8 cellular contexts compared by ENCODE assay signal in the genomic region with DNA sequence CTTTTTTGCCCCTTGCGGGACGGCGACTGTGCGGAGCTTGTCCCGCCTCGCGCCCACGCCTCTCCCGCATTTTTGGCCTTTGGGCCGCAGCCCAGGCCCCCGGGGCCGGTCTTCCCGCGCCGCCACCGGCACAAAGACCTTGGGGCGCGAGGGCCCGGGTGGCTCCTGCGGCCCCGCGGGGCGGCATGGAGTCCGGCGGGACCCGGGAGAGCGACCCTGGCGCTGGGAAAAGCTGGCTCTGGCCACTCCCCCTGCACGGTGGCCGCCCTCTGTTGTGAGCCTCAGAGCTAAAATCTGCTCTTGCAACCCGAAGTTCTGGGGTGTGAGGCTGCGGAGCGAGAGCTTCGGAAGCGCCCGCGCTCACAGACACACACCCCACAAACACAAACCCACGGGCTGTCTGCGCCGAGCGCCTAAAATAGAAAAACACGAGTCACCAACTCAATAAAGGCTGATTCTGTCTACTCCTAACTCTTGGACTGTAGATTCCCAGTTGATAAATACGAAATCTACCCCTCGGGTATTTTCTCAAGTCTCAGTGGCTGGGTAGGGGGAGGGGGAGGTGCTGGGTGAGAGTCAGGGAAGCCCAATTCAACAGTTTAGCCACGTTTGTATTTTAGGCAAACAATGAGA. TPM values are rescaled to one million over a fixed set of nuclear protein-coding genes. Genes with fewer than 3 reads are reported as not detected.
DNase-seq lines count a peak whose midpoint lies in the region; ATAC-seq and TF ChIP-seq lines count a peak whose summit lies in the region.

No MANE protein-coding gene starts in this region.

- peaks cover 7% of the 10 kb centered on the region; the same call in 1 of the 2 replicates for H3K4me1 ChIP-seq in Caco-2

- peak; percentile 76 to 80 for DNase-seq in Caco-2
- DNase-seq in NCI-H1694 (lab: John Stamatoyannopoulos, UW) = peak; percentile 31
- DNase-seq in activated CD4-positive, alpha-beta T cell treated with anti-CD3 and anti-CD28 coated beads for 4 hours = peak; percentile 30 to 46
- peak; percentile 73 for DNase-seq in endothelial cell (ENCODE audit: low spot score)
- DNase-seq in mesothelial cell of epicardium (ENCODE audit: low spot score in 2 of 2, unreplicated experiment in 2 of 2) = peak; percentile 35 to 69
- DNase-seq in stimulated activated naive CD8-positive, alpha-beta T cell treated with anti-CD3 and anti-CD28 coated beads, Interleukin-15, amount 100 ng/mL, for 72 hours = peak; percentile 26 to 31
- no peak for DNase-seq in iPS-NIHi7 (ENCODE audit: extremely low spot score)

- no peaks in the 10 kb centered on the region for H3K27me3 ChIP-seq in Caco-2 (replicated peaks; ENCODE audit: control insufficient read depth, insufficient read depth, low read length)

- H3K27me3 Mint-ChIP-seq in Caco-2 (ENCODE audit: insufficient read depth, unreplicated experiment) = no peaks in the 10 kb centered on the region
- peaks cover 2% of the 10 kb centered on the region for H3K27me3 Mint-ChIP-seq in endothelial cell (ENCODE audit: unreplicated experiment)
- peaks cover 13% of the 10 kb centered on the region for H3K27me3 Mint-ChIP-seq in mesothelial cell of epicardium (ENCODE audit: low read depth)
- H3K27me3 Mint-ChIP-seq in stimulated activated naive CD8-positive, alpha-beta T cell treated with anti-CD3 and anti-CD28 coated beads, Interleukin-15, amount 100 ng/mL, for 72 hours = peaks cover 12% of the 10 kb centered on the region

- POLR2A ChIA-PET in Caco-2 (lab: Charles Lee) = interaction anchor here (0.5 to 1.3 kb wide), 6 partner anchors 34 to 842 kb away, joined by 3 to 5 read pairs (median 4); a partner anchor contains a TSS

- H3K36me3 ChIP-seq in Caco-2 (ENCODE audit: control insufficient read depth, insufficient read depth, low read length) = no peaks in the 10 kb centered on the region; the same call in 1 of the 2 replicates

- H3K4me3 Mint-ChIP-seq in Caco-2 (ENCODE audit: unreplicated experiment) (peak overlapping the region; percentile 82), endothelial cell (ENCODE audit: unreplicated experiment) (peak overlapping the region; percentile 90), mesothelial cell of epicardium (peak overlapping the region; percentile 80)
- H3K4me3 Mint-ChIP-seq in stimulated activated naive CD8-positive, alpha-beta T cell treated with anti-CD3 and anti-CD28 coated beads, Interleukin-15, amount 100 ng/mL, for 72 hours = peak overlapping the region; percentile 77 to 78

- CTCF ChIA-PET in Caco-2 (lab: Charles Lee) = interaction anchor here (1.2 kb wide), 1 partner anchor 23 kb away, joined by 3 read pairs; no protein-coding TSS in a partner anchor

- H3K4me1 Mint-ChIP-seq in Caco-2 (ENCODE audit: low read depth, unreplicated experiment) = peaks cover 6% of the 10 kb centered on the region
- peaks cover 20% of the 10 kb centered on the region for H3K4me1 Mint-ChIP-seq in endothelial cell (ENCODE audit: unreplicated experiment)
- H3K4me1 Mint-ChIP-seq in mesothelial cell of epicardium = peaks cover 18% of the 10 kb centered on the region
- H3K4me1 Mint-ChIP-seq in stimulated activated naive CD8-positive, alpha-beta T cell treated with anti-CD3 and anti-CD28 coated beads, Interleukin-15, amount 100 ng/mL, for 72 hours = peaks cover 22% of the 10 kb centered on the region

- no peaks in the 10 kb centered on the region for H3K36me3 Mint-ChIP-seq in Caco-2 (ENCODE audit: insufficient read depth, unreplicated experiment)
- H3K36me3 Mint-ChIP-seq in endothelial cell (ENCODE audit: low read depth, unreplicated experiment) = no peaks in the 10 kb centered on the region
- H3K36me3 Mint-ChIP-seq in mesothelial cell of epicardium = no peaks in the 10 kb centered on the region

- TF ChIP-seq CTCF in Caco-2 (IDR thresholded peaks at IDR 0.05; ENCODE audit: insufficient read depth in 1 of 2, low read depth in 1 of 2, low read length in 1 of 2, severe bottlenecking in 1 of 2, unreplicated experiment in 1 of 2) = no peak
- TF ChIP-seq CTCF in endothelial cell (IDR thresholded peaks at IDR 0.05; ENCODE audit: unreplicated experiment) = no peak
- TF ChIP-seq CTCF in mesothelial cell of epicardium (IDR thresholded peaks at IDR 0.05; ENCODE audit: unreplicated experiment) = no peak

- intact Hi-C loops in Caco-2 (cut with micrococcal nuclease; ENCODE audit: unreplicated experiment) = loop anchor here (2.0 kb wide), 1 partner anchor 39 kb away; no protein-coding TSS in a partner anchor

- no TSS peak for BruUV-seq in Caco-2 (replicated peaks; lab: Mats Ljungman, UMichigan)

- no peaks in the 10 kb centered on the region for H3K9me3 ChIP-seq in Caco-2

- H3K4me3 ChIP-seq in Caco-2 (ENCODE audit: low read depth, low read length) = peak overlapping the region; percentile 84

- no peaks in the 10 kb centered on the region for H3K9me3 Mint-ChIP-seq in Caco-2 (ENCODE audit: unreplicated experiment)
- no peaks in the 10 kb centered on the region for H3K9me3 Mint-ChIP-seq in endothelial cell (ENCODE audit: unreplicated experiment)
- H3K9me3 Mint-ChIP-seq in mesothelial cell of epicardium = no peaks in the 10 kb centered on the region
- H3K9me3 Mint-ChIP-seq in stimulated activated naive CD8-positive, alpha-beta T cell treated with anti-CD3 and anti-CD28 coated beads, Interleukin-15, amount 100 ng/mL, for 72 hours = no peaks in the 10 kb centered on the region

- peak; percentile 28 for ATAC-seq in GM21576 (IDR thresholded peaks at IDR 0.05; ENCODE audit: unreplicated experiment)
- peak; percentile 15 for ATAC-seq in stimulated activated naive CD8-positive, alpha-beta T cell treated with anti-CD3 and anti-CD28 coated beads, Interleukin-15, amount 100 ng/mL, for 72 hours

- peak overlapping the region; percentile 67 for H3K27ac Mint-ChIP-seq in Caco-2 (ENCODE audit: unreplicated experiment)
- H3K27ac Mint-ChIP-seq in endothelial cell (ENCODE audit: unreplicated experiment) = peak overlapping the region; percentile 70
- peak overlapping the region; percentile 91 for H3K27ac Mint-ChIP-seq in mesothelial cell of epicardium
- H3K27ac Mint-ChIP-seq in stimulated activated naive CD8-positive, alpha-beta T cell treated with anti-CD3 and anti-CD28 coated beads, Interleukin-15, amount 100 ng/mL, for 72 hours = peak overlapping the region in 1 of 2 donors; percentile 72

RNA-seq across cellular contexts. Expression of a gene that starts 0.5 kb away (rescaled TPM):
- total RNA-seq in Caco-2 (2022) (8.3 and 9.0 TPM in 2 replicates), endothelial cell (ENCODE audit: unreplicated experiment) (5.8 TPM), mesothelial cell of epicardium (10.3 to 10.5 TPM (median 10.4 TPM) in 3 replicates)
